ENCODE assay signal across 8 cellular contexts in the genomic region with DNA sequence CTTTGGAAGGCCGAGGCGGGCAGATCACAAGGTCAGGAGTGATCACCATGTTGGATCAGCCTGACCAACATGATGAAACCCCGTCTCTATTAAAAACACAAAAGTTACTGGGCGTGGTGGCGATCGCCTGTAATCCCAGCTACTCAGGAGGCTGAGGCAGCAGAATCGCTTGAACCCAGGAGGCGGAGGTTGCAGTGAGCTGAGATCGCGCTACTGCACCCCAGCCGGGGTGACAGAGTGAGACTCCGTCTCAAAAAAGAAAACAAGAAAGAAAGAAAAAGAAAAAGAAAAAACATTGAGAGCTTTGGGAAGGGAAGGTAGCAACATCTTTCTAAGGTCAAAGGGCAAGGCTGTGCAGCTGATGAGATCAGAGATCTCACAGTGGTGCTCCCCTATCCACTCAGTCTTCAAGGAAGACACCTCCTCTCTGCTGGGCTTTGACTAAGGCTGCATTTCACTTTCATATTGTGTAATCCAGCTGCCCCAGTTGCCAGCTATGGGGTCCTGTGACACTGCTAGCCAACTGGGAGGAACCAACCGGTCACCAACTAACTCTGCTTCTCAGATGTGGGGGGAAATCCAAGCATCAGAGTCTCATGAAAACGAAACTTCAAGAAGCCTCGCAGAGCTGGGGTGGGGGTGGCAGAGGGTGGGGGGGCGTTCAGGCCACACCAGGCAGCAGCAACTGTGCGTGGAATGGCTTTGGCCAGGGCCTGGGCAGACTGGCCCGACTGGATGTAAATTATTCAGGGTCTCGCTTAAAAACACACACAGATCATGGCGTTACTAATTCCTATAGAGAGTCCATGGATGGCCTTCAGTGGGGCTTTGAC. TPM values are rescaled to one million over a fixed set of nuclear protein-coding genes. Genes with fewer than 3 reads are reported as not detected.
DNase-seq lines count a peak whose midpoint lies in the region; ATAC-seq and TF ChIP-seq lines count a peak whose summit lies in the region.

No MANE protein-coding gene starts in this region.

- peaks cover 44% of the 10 kb centered on the region for H3K4me1 Mint-ChIP-seq in activated CD4-positive, alpha-beta T cell treated with anti-CD3 and anti-CD28 coated beads for 36 hours
- H3K4me1 Mint-ChIP-seq in effector memory CD8-positive, alpha-beta T cell (ENCODE audit: low read depth in 2 of 2): peaks cover 36 to 43% of the 10 kb centered on the region in 2 donors
- peaks cover 11% of the 10 kb centered on the region for H3K4me1 Mint-ChIP-seq in nephron progenitor cell

- TF ChIP-seq CTCF in AG09309 (IDR thresholded peaks at IDR 0.05; ENCODE audit: control insufficient read depth, insufficient read depth, low read depth, low read length, missing control alignments) (no peak), nephron progenitor cell (IDR thresholded peaks at IDR 0.05) (no peak), tibial nerve (IDR thresholded peaks at IDR 0.05) (no peak)

- intact Hi-C loops in activated CD4-positive, alpha-beta T cell treated with anti-CD3 and anti-CD28 coated beads for 36 hours (cut with DNase I, micrococcal nuclease): loop anchor here (1.0 to 5.0 kb wide), 10 partner anchors 35 to 291 kb away; partner anchors contain the start of genes FBH1 (in 1 of the 2), GDI2 (in 1 of the 2) and TASOR2 (in 1 of the 2)

- no peaks in the 10 kb centered on the region for H3K9me3 ChIP-seq in tibial nerve

- DNase-seq in AG09309 (ENCODE audit: low read depth) (no peak), nephron progenitor cell (no peak), tibial nerve (ENCODE audit: low spot score in 2 of 2) (peak in 1 of 2 donors; percentile 43), NCI-H1048 (lab: John Stamatoyannopoulos, UW) (no peak)
- DNase-seq in activated CD4-positive, alpha-beta T cell treated with anti-CD3 and anti-CD28 coated beads for 36 hours: peak; percentile 83
- DNase-seq in effector memory CD8-positive, alpha-beta T cell: peak; percentile 45 to 67 (median 64)

- H3K4me3 ChIP-seq in AG09309 (ENCODE audit: control insufficient read depth, low read depth, low read length) (peak overlapping the region; percentile 78), tibial nerve (peak overlapping the region; percentile 57 to 92 (median 87))

- TF ChIP-seq EP300 in tibial nerve (IDR thresholded peaks at IDR 0.05): peak in 1 of 2 donors; percentile 42

- peak overlapping the region; percentile 52 to 96 (median 68) for H3K27ac ChIP-seq in tibial nerve

- no peaks in the 10 kb centered on the region for H3K27me3 ChIP-seq in tibial nerve

- peaks cover 12% of the 10 kb centered on the region for H3K36me3 Mint-ChIP-seq in activated CD4-positive, alpha-beta T cell treated with anti-CD3 and anti-CD28 coated beads for 36 hours (ENCODE audit: low read depth)
- peaks cover 5% of the 10 kb centered on the region for H3K36me3 Mint-ChIP-seq in effector memory CD8-positive, alpha-beta T cell (ENCODE audit: insufficient read depth)
- H3K36me3 Mint-ChIP-seq in nephron progenitor cell (ENCODE audit: low read depth): no peaks in the 10 kb centered on the region

- H3K27ac Mint-ChIP-seq in activated CD4-positive, alpha-beta T cell treated with anti-CD3 and anti-CD28 coated beads for 36 hours: peak overlapping the region; percentile 95
- H3K27ac Mint-ChIP-seq in effector memory CD8-positive, alpha-beta T cell: peak overlapping the region; percentile 93 to 94
- no peak overlapping the region for H3K27ac Mint-ChIP-seq in nephron progenitor cell

- no peaks in the 10 kb centered on the region for H3K9me3 Mint-ChIP-seq in activated CD4-positive, alpha-beta T cell treated with anti-CD3 and anti-CD28 coated beads for 36 hours (ENCODE audit: low read depth)
- no peaks in the 10 kb centered on the region for H3K9me3 Mint-ChIP-seq in effector memory CD8-positive, alpha-beta T cell
- no peaks in the 10 kb centered on the region for H3K9me3 Mint-ChIP-seq in nephron progenitor cell

- WGBS in tibial nerve, 2 donors: 76 to 86% methylated on average over 20 of the region's 20 CpGs

- H3K27me3 Mint-ChIP-seq in activated CD4-positive, alpha-beta T cell treated with anti-CD3 and anti-CD28 coated beads for 36 hours: no peaks in the 10 kb centered on the region
- H3K27me3 Mint-ChIP-seq in effector memory CD8-positive, alpha-beta T cell: no peaks in the 10 kb centered on the region
- peaks cover 88% of the 10 kb centered on the region for H3K27me3 Mint-ChIP-seq in nephron progenitor cell (ENCODE audit: low read depth, poor library complexity)

- POLR2A ChIA-PET in activated CD4-positive, alpha-beta T cell treated with anti-CD3 and anti-CD28 coated beads for 36 hours (lab: Charles Lee): interaction anchor here (0.6 to 1.2 kb wide), 5 partner anchors 18 to 372 kb away, joined by 3 to 6 read pairs (median 3); partner anchors contain the start of genes ANKRD16 and FBH1

- H3K36me3 ChIP-seq in tibial nerve: no peaks in the 10 kb centered on the region

- peaks cover 0 to 28% (median 11%) of the 10 kb centered on the region in 4 donors for H3K4me1 ChIP-seq in tibial nerve

- CTCF ChIA-PET in activated CD4-positive, alpha-beta T cell treated with anti-CD3 and anti-CD28 coated beads for 36 hours (lab: Charles Lee): interaction anchor here (0.9 to 2.4 kb wide), 5 partner anchors 38 to 227 kb away, joined by 3 to 13 read pairs (median 6); partner anchors contain the start of gene PFKFB3

- peak overlapping the region; percentile 94 for H3K4me3 Mint-ChIP-seq in activated CD4-positive, alpha-beta T cell treated with anti-CD3 and anti-CD28 coated beads for 36 hours
- H3K4me3 Mint-ChIP-seq in effector memory CD8-positive, alpha-beta T cell: peak overlapping the region; percentile 92 to 97
- H3K4me3 Mint-ChIP-seq in nephron progenitor cell: peak overlapping the region; percentile 84

- ATAC-seq in GM19372 (IDR thresholded peaks at IDR 0.05; ENCODE audit: low read depth, unreplicated experiment) (peak; percentile 34), HG03460 (IDR thresholded peaks at IDR 0.05; ENCODE audit: unreplicated experiment) (peak; percentile 71)
- peak; percentile 82 for ATAC-seq in activated CD4-positive, alpha-beta T cell treated with anti-CD3 and anti-CD28 coated beads for 36 hours
- ATAC-seq in effector memory CD8-positive, alpha-beta T cell (replicated peaks): peak; percentile 75

- no peak for TF ChIP-seq POLR2A in tibial nerve (IDR thresholded peaks at IDR 0.05)

RNA-seq across cellular contexts. Expression of gene IL15RA, which starts 1.5 kb away (rescaled TPM):
- 10 to 100 TPM; 19.7 to 22.1 TPM for total RNA-seq in activated CD4-positive, alpha-beta T cell treated with anti-CD3 and anti-CD28 coated beads for 36 hours
- total RNA-seq in tibial nerve: 10 to 100 TPM in 2 of 4 donors, 1 to 10 TPM in 2; 9.0 to 18.6 (median 12.6) TPM

Comparison
In these comparisons a context has a peak if more than half of its experiments do, and no peak if none do; other contexts are left out.
1. DNase-seq: peak in activated CD4-positive, alpha-beta T cell treated with anti-CD3 and anti-CD28 coated beads for 36 hours (single experiment) and effector memory CD8-positive, alpha-beta T cell (3 of 3); none in AG09309 (single experiment), nephron progenitor cell (single experiment) and NCI-H1048 (single experiment).
2. Peak in every context shown above with its lines, with median percentiles within 50 percentile points of each other: ATAC-seq and H3K4me3 Mint-ChIP-seq.